Comparison of ENCODE assay signal across 33 cellular contexts in genomic region chr5:4113905-4114304, GRCh38.
"Had no signal": no experiment of that assay in that cellular context is flagged by ENCODE, and none has a peak within 500 bp of the region (broad histone marks: within the 10 kb centered on the region; RNA-seq: fewer than 3 reads in every experiment).

No MANE protein-coding gene starts in this region.

- DNase-seq: activated B cell treated with CpG ODN at 0.5 μM for 24 hours; activated CD4-positive, alpha-beta memory T cell treated with anti-CD3 and anti-CD28 coated beads for 36 hours; activated CD4-positive, alpha-beta T cell treated with anti-CD3 and anti-CD28 coated beads for 4 hours; activated CD4-positive, alpha-beta T cell treated with anti-CD3 and anti-CD28 coated beads, Interleukin-2, amount 10 ng/mL, durations not matched to agents 24 days and 14 days; activated CD4-positive, alpha-beta T cell treated with anti-CD3 and anti-CD28 coated beads, Interleukin-2, amount 50 U/mL, for 1 hour; activated CD4-positive, alpha-beta T cell treated with anti-CD3 and anti-CD28 coated beads, Interleukin-2, amount 50 U/mL, for 4 hours; activated CD4-positive, CD25-positive, alpha-beta regulatory T cell treated with anti-CD3 and anti-CD28 coated beads, Interleukin-2, amount 50 U/mL, for 72 hours; activated CD8-positive, alpha-beta memory T cell treated with anti-CD3 and anti-CD28 coated beads, Interleukin-2, amount 50 U/mL, for 4 hours; activated CD8-positive, alpha-beta T cell treated with anti-CD3 and anti-CD28 coated beads for 36 hours; activated effector memory CD4-positive, alpha-beta T cell treated with anti-CD3 and anti-CD28 coated beads, Interleukin-2, amount 50 U/mL, for 16 hours; activated gamma-delta T cell treated with Interleukin-2 at 50 U/mL for 16 hours; activated naive CD4-positive, alpha-beta T cell; activated naive CD4-positive, alpha-beta T cell treated with anti-CD3 and anti-CD28 coated beads for 36 hours; activated naive CD4-positive, alpha-beta T cell treated with anti-CD3 and anti-CD28 coated beads, Interleukin-2, amount 50 U/mL, for 16 hours; activated naive CD8-positive, alpha-beta T cell treated with anti-CD3 and anti-CD28 coated beads for 36 hours; activated T-cell treated with anti-CD3 and anti-CD28 coated beads for 4 hours; activated T-cell treated with anti-CD3 and anti-CD28 coated beads, Interleukin-2, amount 50 U/mL, for 1 hour; activated T-cell treated with anti-CD3 and anti-CD28 coated beads, Interleukin-2, amount 50 U/mL, for 4 hours; activated T-cell treated with anti-CD3 and anti-CD28 coated beads, Interleukin-2, amount 50 U/mL, for 72 hours; adrenal gland; amniotic stem cell; aorta; body of pancreas; brain microvascular endothelial cell; central memory CD4-positive, alpha-beta T cell; T-helper 2 cell; T-helper 9 cell had no signal

- FAIRE-seq: astrocyte, TTC549 had no signal

- ATAC-seq: activated CD8-positive, alpha-beta T cell treated with anti-CD3 and anti-CD28 coated beads for 36 hours; activated naive CD4-positive, alpha-beta T cell treated with anti-CD3 and anti-CD28 coated beads, Interleukin-2, amount 50 U/mL, for 72 hours; activated T-cell treated with anti-CD3 and anti-CD28 coated beads, Interleukin-2, amount 50 U/mL, for 4 hours; activated T-cell treated with anti-CD3 and anti-CD28 coated beads, Interleukin-2, amount 50 U/mL, for 72 hours; activated T-helper 17 cell treated with anti-CD3 and anti-CD28 coated beads, Interleukin-2, amount 50 U/mL, for 72 hours; body of pancreas had no signal

- H3K27ac ChIP-seq: adrenal gland, body of pancreas, brain microvascular endothelial cell, breast epithelium, VCaP had no signal

- H3K4me1 ChIP-seq: adrenal gland, body of pancreas, breast epithelium had no signal

- H3K4me3 ChIP-seq: adrenal gland, body of pancreas, breast epithelium had no signal

- H3K36me3 ChIP-seq: adrenal gland, brain microvascular endothelial cell, breast epithelium had no signal

- H3K27me3 ChIP-seq: adrenal gland, body of pancreas, brain microvascular endothelial cell, breast epithelium had no signal

- H3K9me3 ChIP-seq: adrenal gland, body of pancreas, breast epithelium had no signal
